In the genomic region with DNA sequence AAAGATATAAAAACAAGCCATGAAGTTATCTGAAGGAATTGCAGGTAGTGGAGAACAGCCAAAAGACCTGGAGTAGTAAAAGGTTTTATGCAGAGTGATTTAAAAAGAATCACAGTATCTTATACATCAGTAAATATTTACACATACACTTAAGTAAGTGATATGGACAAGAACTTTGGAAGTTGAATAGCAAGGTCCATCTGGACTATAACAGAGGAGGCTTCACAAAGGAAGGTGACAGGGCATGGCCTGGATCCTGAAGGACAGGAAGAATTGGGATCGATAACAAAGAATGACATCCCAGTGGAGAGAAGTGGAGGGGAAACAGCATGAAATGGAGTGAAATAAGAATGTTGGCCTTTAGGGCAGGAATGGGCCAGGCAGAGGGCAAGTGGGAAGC, we compare ENCODE assay signal across 23 cellular contexts. TPM values are rescaled to one million over a fixed set of nuclear protein-coding genes. Genes with fewer than 3 reads are reported as not detected.
DNase-seq lines count a peak whose midpoint lies in the region; ATAC-seq lines count a peak whose summit lies in the region.
"Had no signal": no experiment of that assay in that cellular context is flagged by ENCODE, and none has a peak within 500 bp of the region (broad histone marks: within the 10 kb centered on the region; RNA-seq: fewer than 3 reads in every experiment).

No MANE protein-coding gene starts in this region.

- H3K36me3 Mint-ChIP-seq in activated naive CD8-positive, alpha-beta T cell treated with anti-CD3 and anti-CD28 coated beads, Interleukin-2, amount 50 U/mL, for 24 hours (ENCODE audit: low read depth) = peaks cover 49% of the 10 kb centered on the region
- peaks cover 73% of the 10 kb centered on the region for H3K36me3 Mint-ChIP-seq in activated naive CD8-positive, alpha-beta T cell treated with anti-CD3 and anti-CD28 coated beads for 36 hours

- peaks cover 5 to 7% of the 10 kb centered on the region in 2 donors for H3K4me1 ChIP-seq in aorta (ENCODE audit: control insufficient read depth in 1 of 2, insufficient read depth in 2 of 2, low read length in 2 of 2)

- H3K27me3 Mint-ChIP-seq in activated naive CD8-positive, alpha-beta T cell treated with anti-CD3 and anti-CD28 coated beads, Interleukin-2, amount 50 U/mL, for 24 hours = no peaks in the 10 kb centered on the region
- no peaks in the 10 kb centered on the region for H3K27me3 Mint-ChIP-seq in activated naive CD8-positive, alpha-beta T cell treated with anti-CD3 and anti-CD28 coated beads for 36 hours

- no peak overlapping the region for H3K4me3 ChIP-seq in aorta (ENCODE audit: low read length in 2 of 2)
- H3K4me3 ChIP-seq: BLaER1 treated with 17β-estradiol and CSF1 and Interleukin-3, amounts not matched to agents 10 nM and 100 nM; HAP-1; tibial artery had no signal

- no peak for DNase-seq in activated naive CD8-positive, alpha-beta T cell treated with anti-CD3 and anti-CD28 coated beads, Interleukin-2, amount 50 U/mL, for 24 hours
- DNase-seq in activated naive CD8-positive, alpha-beta T cell treated with anti-CD3 and anti-CD28 coated beads for 36 hours = no peak
- DNase-seq in NCI-H69 (lab: John Stamatoyannopoulos, UW) (peak; percentile 6), left colon (no peak), aorta (no peak), COLO668 (lab: John Stamatoyannopoulos, UW; ENCODE audit: unreplicated experiment) (no peak), nucleus accumbens (lab: John Stamatoyannopoulos, UW) (no peak)
- DNase-seq: activated naive CD4-positive, alpha-beta T cell; amniotic stem cell; effector memory CD4-positive, alpha-beta T cell; erythroblast; glutamatergic neuron; kidney; NCI-H2029 treated with DMSO at 0.1 percent for 48 hours; NCI-H2227 treated with DMSO at 0.1 percent for 48 hours; NCI-H526 treated with DMSO at 0.1 percent for 48 hours; stimulated activated CD4-positive, alpha-beta T cell treated with anti-CD3 and anti-CD28 coated beads, Interleukin-4, amount 100 ng/mL, for 4 hours; stimulated activated naive CD4-positive, alpha-beta T cell treated with Interleukin-2 at 50 U/mL for 16 hours; tibial artery had no signal

- H3K27ac Mint-ChIP-seq in activated naive CD8-positive, alpha-beta T cell treated with anti-CD3 and anti-CD28 coated beads, Interleukin-2, amount 50 U/mL, for 24 hours = peak overlapping the region; percentile 92
- no peak overlapping the region for H3K27ac Mint-ChIP-seq in activated naive CD8-positive, alpha-beta T cell treated with anti-CD3 and anti-CD28 coated beads for 36 hours

- WGBS in aorta, 2 donors = 88 to 92% methylated on average over 1 of the region's 1 CpG

- no peak for ATAC-seq in activated naive CD8-positive, alpha-beta T cell treated with anti-CD3 and anti-CD28 coated beads, Interleukin-2, amount 50 U/mL, for 24 hours
- ATAC-seq in left colon (peak; percentile 69), aorta (ENCODE audit: low FRiP score) (no peak)
- ATAC-seq: activated CD4-positive, CD25-positive, alpha-beta regulatory T cell treated with anti-CD3 and anti-CD28 coated beads, Interleukin-2, amount 50 U/mL, for 24 hours; sciatic nerve had no signal

- H3K9me3 Mint-ChIP-seq in activated naive CD8-positive, alpha-beta T cell treated with anti-CD3 and anti-CD28 coated beads, Interleukin-2, amount 50 U/mL, for 24 hours = no peaks in the 10 kb centered on the region
- no peaks in the 10 kb centered on the region for H3K9me3 Mint-ChIP-seq in activated naive CD8-positive, alpha-beta T cell treated with anti-CD3 and anti-CD28 coated beads for 36 hours

- intact Hi-C loops in left colon (cut with DNase I, micrococcal nuclease) (no loop called here), aorta (cut with DNase I) (loop anchor here (5.0 kb wide), 2 partner anchors 46 to 279 kb away; partner anchors contain the start of genes TET2 (in 2 of the 2) and PPA2 (in 1 of the 2))

- H3K4me1 Mint-ChIP-seq in activated naive CD8-positive, alpha-beta T cell treated with anti-CD3 and anti-CD28 coated beads, Interleukin-2, amount 50 U/mL, for 24 hours = peaks cover 93% of the 10 kb centered on the region
- peaks cover 80% of the 10 kb centered on the region for H3K4me1 Mint-ChIP-seq in activated naive CD8-positive, alpha-beta T cell treated with anti-CD3 and anti-CD28 coated beads for 36 hours

- no peaks in the 10 kb centered on the region for H3K9me3 ChIP-seq in aorta (ENCODE audit: control insufficient read depth, low read length)
- H3K9me3 ChIP-seq: BLaER1 treated with 17β-estradiol and CSF1 and Interleukin-3, amounts not matched to agents 10 nM and 100 nM; HAP-1; tibial artery had no signal

- no peaks in the 10 kb centered on the region for H3K27me3 ChIP-seq in aorta (ENCODE audit: control insufficient read depth in 1 of 2, insufficient read depth in 2 of 2, low read length in 1 of 2)
- H3K27me3 ChIP-seq: BLaER1 treated with 17β-estradiol and CSF1 and Interleukin-3, amounts not matched to agents 10 nM and 100 nM; tibial artery had no signal

- H3K27ac ChIP-seq in aorta (ENCODE audit: low read depth in 1 of 2, low read length in 2 of 2) = peak overlapping the region; percentile 9 to 78

- H3K4me3 Mint-ChIP-seq in activated naive CD8-positive, alpha-beta T cell treated with anti-CD3 and anti-CD28 coated beads, Interleukin-2, amount 50 U/mL, for 24 hours = no peak overlapping the region
- H3K4me3 Mint-ChIP-seq in activated naive CD8-positive, alpha-beta T cell treated with anti-CD3 and anti-CD28 coated beads for 36 hours = no peak overlapping the region

- H3K36me3 ChIP-seq in aorta (ENCODE audit: control insufficient read depth in 1 of 2, insufficient read depth in 2 of 2, low read length in 1 of 2) = no peaks in the 10 kb centered on the region
- H3K36me3 ChIP-seq: HAP-1, tibial artery had no signal

RNA-seq across cellular contexts. Expression of gene TET2, which starts 46.2 kb away (rescaled TPM):
- 10 to 100 TPM; 20.7 to 22.6 TPM for total RNA-seq in activated naive CD8-positive, alpha-beta T cell treated with anti-CD3 and anti-CD28 coated beads for 36 hours
- total RNA-seq in left colon (10 to 100 TPM; 30.8 to 31.2 TPM), aorta (10 to 100 TPM; 40.3 to 40.9 TPM)
- polyA plus RNA-seq in aorta = 1 to 10 TPM; 2.0 to 3.2 TPM

Comparison
In these comparisons a context has a peak if more than half of its experiments do, and no peak if none do; other contexts are left out.
1. intact Hi-C loops: an anchor here in aorta (5.0 kb wide); none called in left colon.